Comparison of ENCODE assay signal across 29 cellular contexts in genomic region chr4:6444587-6444986, GRCh38. TPM values are rescaled to one million over a fixed set of nuclear protein-coding genes. Genes with fewer than 3 reads are reported as not detected.
"Had no signal": no experiment of that assay in that cellular context is flagged by ENCODE, and none has a peak within 500 bp of the region (broad histone marks: within the 10 kb centered on the region; RNA-seq: fewer than 3 reads in every experiment).

No MANE protein-coding gene starts in this region.

- H3K27ac ChIP-seq: ascending aorta, brain microvascular endothelial cell, colonic mucosa, epithelial cell of prostate, gastroesophageal sphincter, heart right ventricle, hepatocyte, WERI-Rb-1 had no signal

- H3K9me3 ChIP-seq: ascending aorta, colonic mucosa, esophagus squamous epithelium, gastroesophageal sphincter, heart right ventricle had no signal

- H3K4me2 ChIP-seq: hepatocyte had no signal

- H3K27me3 ChIP-seq: ascending aorta, colonic mucosa, hepatocyte had no signal

- ATAC-seq: activated CD4-positive, CD25-positive, alpha-beta regulatory T cell treated with anti-CD3 and anti-CD28 coated beads, Interleukin-2, amount 50 U/mL, for 24 hours; activated CD8-positive, alpha-beta T cell treated with anti-CD3 and anti-CD28 coated beads for 36 hours; activated T-cell treated with anti-CD3 and anti-CD28 coated beads, Interleukin-2, amount 50 U/mL, for 4 hours; activated T-helper 17 cell treated with anti-CD3 and anti-CD28 coated beads, Interleukin-2, amount 50 U/mL, for 72 hours; gastroesophageal sphincter; heart right ventricle had no signal

- H3K9me3 Mint-ChIP-seq: activated B cell treated with CpG ODN at 0.5 μM for 24 hours; activated CD8-positive, alpha-beta T cell treated with anti-CD3 and anti-CD28 coated beads for 36 hours; activated T-cell treated with anti-CD3 and anti-CD28 coated beads, Interleukin-2, amount 50 U/mL, for 4 hours; activated T-helper 17 cell treated with anti-CD3 and anti-CD28 coated beads, Interleukin-2, amount 50 U/mL, for 72 hours; T-helper 1 cell treated with Interleukin-12 subunit alpha and Interleukin-12 subunit beta and Interleukin-4 antibody, amounts not matched to agents 30 μg/mL and 1 μg/mL, for 36 hours had no signal

- H2AFZ ChIP-seq: hepatocyte had no signal

- H3K27ac Mint-ChIP-seq: activated B cell treated with CpG ODN at 0.5 μM for 24 hours; activated CD8-positive, alpha-beta T cell treated with anti-CD3 and anti-CD28 coated beads for 36 hours; activated naive CD8-positive, alpha-beta T cell; activated T-helper 17 cell treated with anti-CD3 and anti-CD28 coated beads, Interleukin-2, amount 50 U/mL, for 72 hours; T-helper 1 cell treated with Interleukin-12 subunit alpha and Interleukin-12 subunit beta and Interleukin-4 antibody, amounts not matched to agents 30 μg/mL and 1 μg/mL, for 36 hours had no signal

- H3K4me1 Mint-ChIP-seq: activated B cell treated with CpG ODN at 0.5 μM for 24 hours; activated T-helper 17 cell treated with anti-CD3 and anti-CD28 coated beads, Interleukin-2, amount 50 U/mL, for 72 hours had no signal

- H3K4me3 ChIP-seq: ascending aorta, colonic mucosa, esophagus squamous epithelium, gastroesophageal sphincter, heart right ventricle, hepatocyte had no signal

- H3K4me3 Mint-ChIP-seq: activated B cell treated with CpG ODN at 0.5 μM for 24 hours; activated CD8-positive, alpha-beta T cell treated with anti-CD3 and anti-CD28 coated beads for 36 hours; activated naive CD8-positive, alpha-beta T cell; activated T-cell treated with anti-CD3 and anti-CD28 coated beads, Interleukin-2, amount 50 U/mL, for 4 hours; activated T-helper 17 cell treated with anti-CD3 and anti-CD28 coated beads, Interleukin-2, amount 50 U/mL, for 72 hours; T-helper 1 cell treated with Interleukin-12 subunit alpha and Interleukin-12 subunit beta and Interleukin-4 antibody, amounts not matched to agents 30 μg/mL and 1 μg/mL, for 36 hours had no signal

- DNase-seq: activated B cell treated with CpG ODN at 0.5 μM for 24 hours; activated CD4-positive, alpha-beta T cell treated with anti-CD3 and anti-CD28 coated beads for 48 hours; activated CD4-positive, alpha-beta T cell treated with anti-CD3 and anti-CD28 coated beads, Interleukin-2, amount 50 U/mL, for 1 hour; activated CD4-positive, alpha-beta T cell treated with anti-CD3 and anti-CD28 coated beads, Interleukin-2, amount 50 U/mL, for 48 hours; activated CD8-positive, alpha-beta memory T cell treated with anti-CD3 and anti-CD28 coated beads for 24 hours; activated CD8-positive, alpha-beta T cell treated with anti-CD3 and anti-CD28 coated beads for 36 hours; activated effector memory CD4-positive, alpha-beta T cell treated with Interleukin-2 at 50 U/mL for 16 hours; activated gamma-delta T cell treated with Interleukin-2 at 50 U/mL for 16 hours; activated naive CD4-positive, alpha-beta T cell treated with anti-CD3 and anti-CD28 coated beads, Interleukin-2, amount 50 U/mL, for 16 hours; activated naive CD4-positive, alpha-beta T cell treated with Interleukin-2 at 50 U/mL for 16 hours; activated T-cell treated with anti-CD3 and anti-CD28 coated beads, Interleukin-2, amount 50 U/mL, for 4 hours; brain microvascular endothelial cell; colonic mucosa; effector CD8-positive, alpha-beta T cell; esophagus squamous epithelium; foreskin melanocyte; heart right ventricle; T1000; WERI-Rb-1 had no signal

- H3K36me3 Mint-ChIP-seq: activated naive CD8-positive, alpha-beta T cell had no signal

- H3K4me1 ChIP-seq: ascending aorta, colonic mucosa had no signal

- H3K36me3 ChIP-seq: ascending aorta, brain microvascular endothelial cell, colonic mucosa, esophagus squamous epithelium, gastroesophageal sphincter, heart right ventricle, WERI-Rb-1 had no signal

RNA-seq across cellular contexts. Expression of gene PPP2R2C, which starts 27.8 kb away (rescaled TPM):
- total RNA-seq: activated B cell treated with CpG ODN at 0.5 μM for 24 hours; activated CD8-positive, alpha-beta T cell treated with anti-CD3 and anti-CD28 coated beads for 36 hours; activated T-cell treated with anti-CD3 and anti-CD28 coated beads, Interleukin-2, amount 50 U/mL, for 4 hours; activated T-helper 17 cell treated with anti-CD3 and anti-CD28 coated beads, Interleukin-2, amount 50 U/mL, for 72 hours; fibroblast of villous mesenchyme; T-helper 2 cell treated with Interferon-gamma antibody and Interleukin-4, amounts not matched to agents 100 ng/mL and 5 ng/mL, for 36 hours had no signal
